In genomic region chr12:69239922-69240624, GRCh38 we compare ENCODE assay signal across 8 cellular contexts. TPM values are rescaled to one million over a fixed set of nuclear protein-coding genes. Genes with fewer than 3 reads are reported as not detected.
DNase-seq lines count a peak whose midpoint lies in the region; ATAC-seq and TF ChIP-seq lines count a peak whose summit lies in the region.

No MANE protein-coding gene starts in this region.

- POLR2A ChIA-PET in activated CD8-positive, alpha-beta T cell treated with anti-CD3 and anti-CD28 coated beads for 36 hours (lab: Charles Lee), result interaction anchor here (0.6 to 1.8 kb wide), 7 partner anchors 13 to 432 kb away, joined by 3 to 5 read pairs (median 3); partner anchors contain the start of gene MDM2

- H3K27ac Mint-ChIP-seq in activated CD8-positive, alpha-beta T cell treated with anti-CD3 and anti-CD28 coated beads for 36 hours, result peak overlapping the region; percentile 98

- peak overlapping the region; percentile 92 to 95 for H3K4me3 ChIP-seq in mesenchymal stem cell (ENCODE audit: insufficient read depth in 1 of 2, low read depth in 1 of 2, low read length in 2 of 2)

- peak overlapping the region; percentile 88 for H4K8ac ChIP-seq in mesenchymal stem cell (ENCODE audit: low read length)

- H3K36me3 Mint-ChIP-seq in activated CD8-positive, alpha-beta T cell treated with anti-CD3 and anti-CD28 coated beads for 36 hours (ENCODE audit: low read depth), result peaks cover 30% of the 10 kb centered on the region

- intact Hi-C loops in activated CD8-positive, alpha-beta T cell treated with anti-CD3 and anti-CD28 coated beads for 36 hours (cut with micrococcal nuclease), result no loop called here

- H2BK120ac ChIP-seq in mesenchymal stem cell (ENCODE audit: low read depth, low read length), result peak overlapping the region; percentile 88

- no peaks in the 10 kb centered on the region for H3K27me3 ChIP-seq in mesenchymal stem cell (ENCODE audit: control insufficient read depth in 1 of 2, insufficient read depth in 1 of 2, low read length in 2 of 2)

- no peak overlapping the region for H2AK5ac ChIP-seq in mesenchymal stem cell (ENCODE audit: low read length, severe bottlenecking)

- peak overlapping the region; percentile 66 to 92 for H3K4ac ChIP-seq in mesenchymal stem cell (ENCODE audit: low read depth in 1 of 2, low read length in 2 of 2)

- H3K79me1 ChIP-seq in mesenchymal stem cell (replicated peaks; ENCODE audit: low read length, poor library complexity, severe bottlenecking), result no peaks in the 10 kb centered on the region

- H2AFZ ChIP-seq in mesenchymal stem cell (ENCODE audit: low read depth, low read length), result peak overlapping the region; percentile 88

- H3K36me3 ChIP-seq in mesenchymal stem cell (ENCODE audit: control insufficient read depth in 1 of 2, insufficient read depth in 2 of 2, low read depth in 1 of 2, low read length in 2 of 2), result no peaks in the 10 kb centered on the region

- H2BK12ac ChIP-seq in mesenchymal stem cell (ENCODE audit: low read length in 2 of 2), result no peak overlapping the region

- H3K4me1 ChIP-seq in mesenchymal stem cell (ENCODE audit: control insufficient read depth, insufficient read depth, low read depth, low read length), result no peaks in the 10 kb centered on the region

- peak overlapping the region; percentile 85 for H4K91ac ChIP-seq in mesenchymal stem cell (ENCODE audit: low read length)

- no peaks in the 10 kb centered on the region for H3K9me3 ChIP-seq in mesenchymal stem cell (ENCODE audit: control insufficient read depth, low read length)

- no peaks in the 10 kb centered on the region for H3K27me3 Mint-ChIP-seq in activated CD8-positive, alpha-beta T cell treated with anti-CD3 and anti-CD28 coated beads for 36 hours

- peak overlapping the region; percentile 78 for H2BK5ac ChIP-seq in mesenchymal stem cell (ENCODE audit: low read depth, low read length, poor library complexity, severe bottlenecking)

- peak overlapping the region in 1 of 2 experiments; percentile 83 for H3K23ac ChIP-seq in mesenchymal stem cell (ENCODE audit: low read length in 2 of 2)

- DNase-seq in NCI-H2107 (lab: John Stamatoyannopoulos, UW), result peak; percentile 37
- DNase-seq in NCI-H2107 treated with DMSO at 0.1 percent for 48 hours (lab: John Stamatoyannopoulos, UW; ENCODE audit: unreplicated experiment), result no peak
- peak; percentile 50 for DNase-seq in NCI-H2029 (lab: John Stamatoyannopoulos, UW)
- peak; percentile 55 for DNase-seq in activated CD8-positive, alpha-beta T cell treated with anti-CD3 and anti-CD28 coated beads for 36 hours
- peak; percentile 29 for DNase-seq in effector CD8-positive, alpha-beta T cell (lab: John Stamatoyannopoulos, UW)
- DNase-seq in mesenchymal stem cell, result peak; percentile 43
- DNase-seq in stimulated activated CD8-positive, alpha-beta memory T cell treated with anti-CD3 and anti-CD28 coated beads, Interleukin-12 subunit alpha, Interleukin-12 subunit beta, amount 100 ng/mL, for 4 hours (ENCODE audit: low read depth), result peak; percentile 20

- peak overlapping the region; percentile 67 for H2BK15ac ChIP-seq in mesenchymal stem cell (ENCODE audit: low read depth, poor library complexity, severe bottlenecking)

- peak overlapping the region; percentile 81 for H3K4me2 ChIP-seq in mesenchymal stem cell (ENCODE audit: low read length, poor library complexity, severe bottlenecking)

- H3K9ac ChIP-seq in mesenchymal stem cell (ENCODE audit: low read length), result peak overlapping the region; percentile 94

- ATAC-seq in HG02759 (IDR thresholded peaks at IDR 0.05; ENCODE audit: unreplicated experiment), result peak; percentile 41
- ATAC-seq in activated CD8-positive, alpha-beta T cell treated with anti-CD3 and anti-CD28 coated beads for 36 hours, result peak; percentile 26

- H3K18ac ChIP-seq in mesenchymal stem cell (ENCODE audit: low read depth in 1 of 2, low read length in 2 of 2), result peak overlapping the region; percentile 73 to 92

- peak overlapping the region; percentile 80 to 97 for H3K14ac ChIP-seq in mesenchymal stem cell (ENCODE audit: low read length in 2 of 2)

- no peak overlapping the region for H3K27ac ChIP-seq in mesenchymal stem cell (ENCODE audit: low read length, poor library complexity, severe bottlenecking)

- TF ChIP-seq CTCF in activated CD8-positive, alpha-beta T cell treated with anti-CD3 and anti-CD28 coated beads for 36 hours (IDR thresholded peaks at IDR 0.05), result no peak

- under 1% methylated on average over 54 of the region's 68 CpGs for WGBS in mesenchymal stem cell

- CTCF ChIA-PET in activated CD8-positive, alpha-beta T cell treated with anti-CD3 and anti-CD28 coated beads for 36 hours (lab: Charles Lee), result no interaction called here

- no peaks in the 10 kb centered on the region for H3K9me3 Mint-ChIP-seq in activated CD8-positive, alpha-beta T cell treated with anti-CD3 and anti-CD28 coated beads for 36 hours

- peak overlapping the region; percentile 99 for H3K4me3 Mint-ChIP-seq in activated CD8-positive, alpha-beta T cell treated with anti-CD3 and anti-CD28 coated beads for 36 hours

- H3K4me1 Mint-ChIP-seq in activated CD8-positive, alpha-beta T cell treated with anti-CD3 and anti-CD28 coated beads for 36 hours (ENCODE audit: low read depth), result peaks cover 47% of the 10 kb centered on the region

RNA-seq across cellular contexts. Expression of gene CPSF6, which starts 0.7 kb away (rescaled TPM):
- 10 to 100 TPM; 94.1 to 98.9 TPM for total RNA-seq in activated CD8-positive, alpha-beta T cell treated with anti-CD3 and anti-CD28 coated beads for 36 hours
- polyA plus RNA-seq in mesenchymal stem cell (2013, experiment 1 of 2), result 40.5 TPM
- polyA plus RNA-seq in mesenchymal stem cell (2013, experiment 2 of 2), result 41.1 TPM
